Comparison of ENCODE assay signal across 20 cellular contexts in the genomic region with DNA sequence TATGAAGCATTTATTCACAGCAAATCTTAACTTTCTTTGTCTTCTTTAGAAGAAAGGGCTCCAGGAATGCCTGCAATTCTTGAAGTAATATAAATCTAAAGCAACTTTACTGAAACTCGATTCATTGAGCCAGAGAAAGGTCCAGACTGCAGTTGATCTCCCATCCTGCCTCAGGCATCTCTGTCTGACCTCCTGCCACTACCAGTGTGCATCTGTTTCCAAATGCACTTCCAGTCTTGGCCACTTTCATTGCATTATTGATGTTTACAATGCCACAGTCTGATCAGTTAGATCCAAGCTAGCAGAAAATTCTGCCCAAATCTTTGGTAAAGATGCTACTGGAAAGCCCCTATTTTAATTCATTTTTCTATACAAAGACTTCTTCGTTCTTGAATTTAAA.
DNase-seq lines count a peak whose midpoint lies in the region; ATAC-seq, FAIRE-seq and TF ChIP-seq lines count a peak whose summit lies in the region.
"Had no signal": no experiment of that assay in that cellular context is flagged by ENCODE, and none has a peak within 500 bp of the region (broad histone marks: within the 10 kb centered on the region; RNA-seq: fewer than 3 reads in every experiment).

No MANE protein-coding gene starts in this region.

- H3K27ac Mint-ChIP-seq in glutamatergic neuron (ENCODE audit: unreplicated experiment), result peak overlapping the region; percentile 71
- H3K27ac Mint-ChIP-seq: CD4-positive, alpha-beta memory T cell; HFFc6 had no signal

- no peak overlapping the region for H2AFZ ChIP-seq in SK-N-SH (ENCODE audit: low read depth)

- DNase-seq in A549 (ENCODE audit: low read depth in 1 of 2, low spot score in 1 of 2), result no peak
- DNase-seq in SK-N-SH, result peak; percentile 54
- DNase-seq in glutamatergic neuron, result peak; percentile 27
- DNase-seq in left ventricle myocardium superior, result no peak
- no peak for DNase-seq in foreskin melanocyte
- no peak for DNase-seq in uterus
- DNase-seq: ACHN; AML-193; Caco-2; CD4-positive, alpha-beta memory T cell; DMS153; DND-41; GOT3; HFFc6 had no signal

- H3K36me3 ChIP-seq in SK-N-SH (replicated peaks in 1 of 2; ENCODE audit: control insufficient read depth in 1 of 2, insufficient read depth in 2 of 2, low read length in 1 of 2) (no peaks in the 10 kb centered on the region), uterus (no peaks in the 10 kb centered on the region)
- H3K36me3 ChIP-seq: HAP-1 had no signal

- no peaks in the 10 kb centered on the region for H3K9me3 ChIP-seq in A549
- H3K9me3 ChIP-seq in SK-N-SH, result no peaks in the 10 kb centered on the region
- H3K9me3 ChIP-seq in uterus, result no peaks in the 10 kb centered on the region
- H3K9me3 ChIP-seq: Caco-2, HAP-1 had no signal

- H3K4me3 ChIP-seq in A549 (no peak overlapping the region), SK-N-SH (ENCODE audit: low read depth in 2 of 2, low read length in 1 of 2) (no peak overlapping the region), uterus (no peak overlapping the region)
- H3K4me3 ChIP-seq: HAP-1 had no signal

- no peak for FAIRE-seq in A549 (lab: Jason Lieb, UNC)
- FAIRE-seq: A204.1, G401.6, GM12892, H54 had no signal

- no peak overlapping the region for H3K4me2 ChIP-seq in A549
- H3K4me2 ChIP-seq in SK-N-SH, result no peak overlapping the region

- no peaks in the 10 kb centered on the region for H3K4me1 ChIP-seq in A549
- H3K4me1 ChIP-seq in SK-N-SH (ENCODE audit: control insufficient read depth in 1 of 2, insufficient read depth in 2 of 2, low read depth in 1 of 2, low read length in 1 of 2), result peaks cover 0 to 61% of the 10 kb centered on the region in 2 experiments; a peak in 2 of 4 replicates
- no peaks in the 10 kb centered on the region for H3K4me1 ChIP-seq in uterus
- H3K4me1 ChIP-seq: Caco-2 had no signal

- POLR2A ChIA-PET in A549 (lab: Yijun Ruan, JAX) (no interaction called here), SK-N-SH (lab: Yijun Ruan, JAX) (no interaction called here)

- TF ChIP-seq POLR2A in A549 (IDR thresholded peaks at IDR 0.05; ENCODE audit: low read length) (no peak), uterus (IDR thresholded peaks at IDR 0.05) (no peak)

- H3K9ac ChIP-seq in SK-N-SH, result no peak overlapping the region

- H3K27me3 Mint-ChIP-seq in glutamatergic neuron (ENCODE audit: unreplicated experiment), result peaks cover 7% of the 10 kb centered on the region

- no peaks in the 10 kb centered on the region for H3K79me2 ChIP-seq in SK-N-SH (ENCODE audit: insufficient read depth)

- no peaks in the 10 kb centered on the region for H3K36me3 Mint-ChIP-seq in glutamatergic neuron (ENCODE audit: unreplicated experiment)
- H3K36me3 Mint-ChIP-seq: CD4-positive, alpha-beta memory T cell had no signal

- peak overlapping the region; percentile 35 for H3K4me3 Mint-ChIP-seq in glutamatergic neuron (ENCODE audit: unreplicated experiment)
- H3K4me3 Mint-ChIP-seq: CD4-positive, alpha-beta memory T cell; HFFc6 had no signal

- H3K27me3 ChIP-seq in SK-N-SH (ENCODE audit: insufficient read depth) (peaks cover 20% of the 10 kb centered on the region; the same call in 1 of the 2 replicates), uterus (no peaks in the 10 kb centered on the region)

- TF ChIP-seq CTCF in A549 (IDR thresholded peaks at IDR 0.05) (no peak), SK-N-SH (IDR thresholded peaks at IDR 0.05) (no peak), glutamatergic neuron (IDR thresholded peaks at IDR 0.05; ENCODE audit: partially characterized antibody, unreplicated experiment) (no peak), uterus (IDR thresholded peaks at IDR 0.05) (no peak)

- H4K20me1 ChIP-seq in SK-N-SH (ENCODE audit: insufficient read depth), result no peaks in the 10 kb centered on the region

- H3K9me3 Mint-ChIP-seq in glutamatergic neuron (ENCODE audit: unreplicated experiment), result no peaks in the 10 kb centered on the region
- H3K9me3 Mint-ChIP-seq: CD4-positive, alpha-beta memory T cell; HFFc6 had no signal

- TF ChIP-seq EP300 in A549 (IDR thresholded peaks at IDR 0.05) (no peak), SK-N-SH (IDR thresholded peaks at IDR 0.05; ENCODE audit: borderline replicate concordance in 1 of 2, low read depth in 1 of 2, low read length in 1 of 2) (peak in 1 of 2 experiments; percentile 78; a peak in 2 of 4 replicates)

- TF ChIP-seq RAD21 in A549 (conservative IDR thresholded peaks at IDR 0.05 in 1 of 2, IDR thresholded peaks at IDR 0.05 in 1 of 2) (no peak), SK-N-SH (IDR thresholded peaks at IDR 0.05; ENCODE audit: low read length) (peak; percentile 25; the same call in 1 of the 2 replicates)

- 33% methylated on average over 2 of the region's 2 CpGs for WGBS in A549 (ENCODE audit: missing lambda C conversion rate)
- 13% methylated on average over 2 of the region's 2 CpGs for WGBS in SK-N-SH (ENCODE audit: low lambda C conversion rate)

- CTCF ChIA-PET in A549 (lab: Yijun Ruan, JAX) (interaction anchor here (1.0 to 1.3 kb wide), 2 partner anchors 14 to 38 kb away, joined by 3 to 4 read pairs; no protein-coding TSS in a partner anchor), SK-N-SH (lab: Yijun Ruan, JAX) (interaction anchor here (1.0 to 7.6 kb wide), 6 partner anchors 10 to 80 kb away, joined by 3 to 55 read pairs (median 6); no protein-coding TSS in a partner anchor)

- intact Hi-C loops in left ventricle myocardium superior (cut with micrococcal nuclease), result no loop called here
- intact Hi-C loops in uterus (cut with DNase I; ENCODE audit: low total_unique reads), result no loop called here

- ATAC-seq in A549, result peak; percentile 40 to 54; a peak in 3 of 6 replicates
- no peak for ATAC-seq in left ventricle myocardium superior

- H3K4me1 Mint-ChIP-seq in glutamatergic neuron (ENCODE audit: low read depth, unreplicated experiment), result peaks cover 45% of the 10 kb centered on the region
- H3K4me1 Mint-ChIP-seq: CD4-positive, alpha-beta memory T cell had no signal

- H3F3A ChIP-seq in SK-N-SH (replicated peaks; ENCODE audit: insufficient read depth), result no peaks in the 10 kb centered on the region

- no peaks in the 10 kb centered on the region for H3K9me2 ChIP-seq in SK-N-SH

- no peak overlapping the region for H3K27ac ChIP-seq in A549
- H3K27ac ChIP-seq in SK-N-SH (ENCODE audit: low read depth in 2 of 2, low read length in 1 of 2), result peak overlapping the region in 1 of 2 experiments; percentile 99; a peak in 2 of 4 replicates
- no peak overlapping the region for H3K27ac ChIP-seq in uterus
- H3K27ac ChIP-seq: 22Rv1 had no signal

TF ChIP-seq in A549, 52 proteins besides CTCF, POLR2A, EP300 and RAD21:
- TF ChIP-seq CBX2 (IDR thresholded peaks at IDR 0.05; ENCODE audit: borderline replicate concordance, low read depth) (no peak), JUN (IDR thresholded peaks at IDR 0.05) (no peak), RFX5 (IDR thresholded peaks at IDR 0.05) (no peak), NPAS2 (CRISPR knock-in tag; IDR thresholded peaks at IDR 0.05; ENCODE audit: borderline replicate concordance) (no peak), HDAC2 (IDR thresholded peaks at IDR 0.05) (no peak), NFE2L2 (conservative IDR thresholded peaks at IDR 0.05; ENCODE audit: low read length) (no peak), PBX3 (IDR thresholded peaks at IDR 0.05) (no peak), HOXB13 (CRISPR knock-in tag; IDR thresholded peaks at IDR 0.05; ENCODE audit: low read depth) (no peak), RCOR1 (IDR thresholded peaks at IDR 0.05; ENCODE audit: low read depth, low read length) (no peak), KDM5A (IDR thresholded peaks at IDR 0.05) (no peak), GATA3 (IDR thresholded peaks at IDR 0.05; ENCODE audit: borderline replicate concordance) (no peak)

TF ChIP-seq in SK-N-SH, 30 proteins besides CTCF, POLR2A, EP300 and RAD21:
- TF ChIP-seq RCOR1 (IDR thresholded peaks at IDR 0.05; ENCODE audit: low read length) (peak; percentile 34; the same call in 1 of the 2 replicates), FOXJ3 (CRISPR knock-in tag; IDR thresholded peaks at IDR 0.05) (peak; percentile 82), CHD2 (IDR thresholded peaks at IDR 0.05; ENCODE audit: low read length, partially characterized antibody) (peak; percentile 52), USF2 (IDR thresholded peaks at IDR 0.05; ENCODE audit: borderline replicate concordance, low read depth, low read length) (no peak), GATA2 (CRISPR knock-in tag; IDR thresholded peaks at IDR 0.05) (peak; percentile 45; the same call in 1 of the 2 replicates), EZH2phosphoT487 (IDR thresholded peaks at IDR 0.05; ENCODE audit: borderline replicate concordance, low read depth) (no peak)

Comparison
In these comparisons a context has a peak if more than half of its experiments do, and no peak if none do; other contexts are left out.
1. DNase-seq: peak in SK-N-SH (single experiment) and glutamatergic neuron (single experiment); none in A549 (0 of 2), left ventricle myocardium superior (single experiment), foreskin melanocyte (single experiment) and uterus (0 of 2).
2. Of the 12 proteins assayed by ChIP-seq in both A549 and SK-N-SH: peak only in A549: none; only in SK-N-SH: CHD2, RAD21 and RCOR1; in both: none; in neither: 8; mixed calls (peak in some experiments, not most) for 1.